In the genomic region with DNA sequence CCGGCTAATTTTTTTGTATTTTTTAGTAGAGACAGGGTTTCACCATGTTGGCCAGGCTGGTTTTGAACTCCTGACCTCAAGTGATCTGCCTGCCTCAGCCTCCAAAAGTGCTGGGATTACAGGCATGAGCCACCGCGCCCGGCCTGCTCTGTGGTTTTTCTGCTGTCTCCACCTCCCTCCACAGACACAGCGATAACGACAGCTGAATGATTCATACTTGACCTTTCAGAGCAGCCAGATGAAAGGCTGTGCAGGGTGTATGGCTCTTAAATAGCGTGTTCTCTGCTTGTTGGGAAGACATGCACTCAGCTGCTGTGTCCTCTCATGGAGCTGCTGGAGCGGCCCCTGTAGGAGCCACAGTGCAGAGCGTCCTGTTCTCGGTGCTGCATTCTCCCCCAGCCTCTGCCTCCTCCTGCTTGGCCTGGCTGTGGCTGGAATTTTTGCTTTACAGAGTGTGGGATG, we compare ENCODE assay signal across 8 cellular contexts.
DNase-seq lines count a peak whose midpoint lies in the region; ATAC-seq and TF ChIP-seq lines count a peak whose summit lies in the region.
"Not testable (repeated sequence)": the region's sequence is repeated elsewhere in the genome, so short reads cannot be mapped to it uniquely, and the experiment has no call there.

No MANE protein-coding gene starts in this region.

- H3K9me3 ChIP-seq in body of pancreas; hepatocyte (ENCODE audit: low read depth): not testable (repeated sequence)

- not testable (repeated sequence) for H3K27me3 Mint-ChIP-seq in type B pancreatic cell

- intact Hi-C loops in body of pancreas (cut with DNase I): loop anchor here (10.0 kb wide), 1 partner anchor 51 kb away; no protein-coding TSS in a partner anchor

- not testable (repeated sequence) for H3K4me3 Mint-ChIP-seq in type B pancreatic cell

- TF ChIP-seq POLR2A in body of pancreas (IDR thresholded peaks at IDR 0.05): not testable (repeated sequence)

- ATAC-seq in HG03520 (IDR thresholded peaks at IDR 0.05; ENCODE audit: unreplicated experiment): peak; percentile 50
- ATAC-seq in body of pancreas: peak; percentile 85

- H3K36me3 ChIP-seq in body of pancreas (replicated peaks in 1 of 2; ENCODE audit: insufficient read depth in 1 of 2, low read depth in 2 of 2); hepatocyte (replicated peaks; ENCODE audit: insufficient read depth, low read depth): not testable (repeated sequence)

- not testable (repeated sequence) for H3K9me2 ChIP-seq in hepatocyte (replicated peaks; ENCODE audit: insufficient read depth)

- H3K4me1 Mint-ChIP-seq in type B pancreatic cell (ENCODE audit: unreplicated experiment): peaks cover 14% of the 10 kb centered on the region

- H3K4me2 ChIP-seq in hepatocyte: not testable (repeated sequence)

- not testable (repeated sequence) for H3K9me3 Mint-ChIP-seq in type B pancreatic cell

- peaks cover 22% of the 10 kb centered on the region for H3K36me3 Mint-ChIP-seq in type B pancreatic cell

- H4K20me1 ChIP-seq in hepatocyte (ENCODE audit: insufficient read depth, poor library complexity, severe bottlenecking): not testable (repeated sequence)

- not testable (repeated sequence) for H3K4me3 ChIP-seq in body of pancreas; hepatocyte; skeletal muscle cell (ENCODE audit: low read depth, low read length)

- not testable (repeated sequence) for H3K27me3 ChIP-seq in body of pancreas, hepatocyte

- 67 to 75% methylated on average over 10 of the region's 10 CpGs for WGBS in body of pancreas, 2 donors
- WGBS in hepatocyte (ENCODE audit: low lambda C conversion rate, missing lambda C conversion rate): 19% methylated on average over 10 of the region's 10 CpGs

- TF ChIP-seq CTCF in GM12873 (IDR thresholded peaks at IDR 0.05; ENCODE audit: insufficient read depth, low read depth, low read length, missing control alignments): peak; percentile 44
- peak in 4 of 7 experiments; percentile 11 to 37 (median 16) for TF ChIP-seq CTCF in body of pancreas (IDR thresholded peaks at IDR 0.05)
- TF ChIP-seq CTCF in hepatocyte (IDR thresholded peaks at IDR 0.05; ENCODE audit: poor library complexity): peak; percentile 42
- TF ChIP-seq CTCF in type B pancreatic cell (conservative IDR thresholded peaks at IDR 0.05): not testable (repeated sequence)

- H3K27ac ChIP-seq in body of pancreas (peak overlapping the region in 2 of 4 donors; percentile 8 to 42), hepatocyte (peak overlapping the region; percentile 55)

- H2AFZ ChIP-seq in hepatocyte: not testable (repeated sequence)

- not testable (repeated sequence) for H3K79me2 ChIP-seq in hepatocyte

- not testable (repeated sequence) for H3K4me1 ChIP-seq in body of pancreas; hepatocyte (ENCODE audit: insufficient read depth)

- peak overlapping the region; percentile 11 for H3K27ac Mint-ChIP-seq in type B pancreatic cell

- DNase-seq in NK-92 treated with Interleukin-12 subunit alpha and Interleukin-12 subunit beta, amount 100 ng/mL, for 24 hours (lab: John Stamatoyannopoulos, UW): peak; percentile 7
- peak; percentile 89 for DNase-seq in activated CD4-positive, alpha-beta T cell treated with anti-CD3 and anti-CD28 coated beads for 48 hours
- DNase-seq in body of pancreas (peak; percentile 41 to 76 (median 62)), hepatocyte (ENCODE audit: low spot score) (peak; percentile 91), skeletal muscle cell (ENCODE audit: low read depth) (peak; percentile 91)
- DNase-seq in type B pancreatic cell (ENCODE audit: extremely low spot score, unreplicated experiment): not testable (repeated sequence)
